ENCODE assay signal across 9 cellular contexts in the genomic region with DNA sequence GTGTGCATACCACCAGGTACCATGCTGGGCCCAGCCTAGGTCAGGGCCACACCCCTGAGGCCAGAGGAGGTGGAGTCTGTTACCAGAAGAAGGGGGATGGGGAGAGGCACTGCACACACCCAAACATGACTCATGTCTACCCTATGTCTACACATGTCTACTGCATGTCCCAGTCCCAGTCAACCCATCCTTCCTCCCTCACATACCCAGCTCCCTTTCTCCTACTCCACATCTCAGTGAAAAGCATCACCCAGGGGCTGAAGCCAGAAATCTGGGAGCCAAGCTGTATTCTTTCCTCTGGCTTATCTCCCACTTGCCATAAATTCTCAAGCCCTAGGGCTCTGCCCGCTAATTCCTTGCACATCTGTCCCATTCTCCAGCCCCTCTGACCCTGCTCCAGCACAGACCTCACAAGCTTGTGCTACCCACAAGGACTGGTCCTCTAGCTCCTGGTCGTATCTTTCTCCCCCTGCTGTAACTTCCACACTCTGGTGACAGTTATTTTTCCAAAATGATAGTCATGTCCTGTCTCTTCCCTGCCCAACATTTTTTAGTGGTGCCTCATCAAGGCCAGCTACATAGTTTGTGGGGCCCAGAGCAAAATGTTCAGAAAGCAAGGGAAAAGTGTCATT. TPM values are rescaled to one million over a fixed set of nuclear protein-coding genes. Genes with fewer than 3 reads are reported as not detected.
A peak's percentile ranks its signal among the peaks of the same experiment; 100 is the strongest.
DNase-seq lines count a peak whose midpoint lies in the region; ATAC-seq and TF ChIP-seq lines count a peak whose summit lies in the region.
"Had no signal": no experiment of that assay in that cellular context is flagged by ENCODE, and none has a peak within 500 bp of the region (broad histone marks: within the 10 kb centered on the region; RNA-seq: fewer than 3 reads in every experiment).

No MANE protein-coding gene starts in this region.

- H3K27ac Mint-ChIP-seq in GM23338 (no peak overlapping the region), T-helper 17 cell (peak overlapping the region; percentile 24)
- H3K27ac Mint-ChIP-seq in stimulated activated memory B cell treated with anti-CD40 and anti-IgM and Interleukin-4, amounts not matched to agents 10 μg/mL and 1 μg/mL and 100 μg/mL, for 72 hours: no peak overlapping the region

- H3K4me3 ChIP-seq in GM23338: no peak overlapping the region

- no peaks in the 10 kb centered on the region for H3K4me1 ChIP-seq in GM23338 (ENCODE audit: insufficient read depth)

- H3K9me3 Mint-ChIP-seq in GM23338: no peaks in the 10 kb centered on the region
- H3K9me3 Mint-ChIP-seq in stimulated activated memory B cell treated with anti-CD40 and anti-IgM and Interleukin-4, amounts not matched to agents 10 μg/mL and 1 μg/mL and 100 μg/mL, for 72 hours: peaks cover 8% of the 10 kb centered on the region

- TF ChIP-seq POLR2A in GM18505 (IDR thresholded peaks at IDR 0.05; ENCODE audit: borderline replicate concordance, extremely low read depth, insufficient read depth, insufficient read length): no peak

- H3K9me3 ChIP-seq in T-helper 17 cell (ENCODE audit: control insufficient read depth, low read length, poor library complexity, severe bottlenecking): no peaks in the 10 kb centered on the region

- no peak overlapping the region for H3K27ac ChIP-seq in GM23338 (ENCODE audit: low read depth)

- H2AFZ ChIP-seq in GM23338: no peak overlapping the region

- no peak overlapping the region for H3K4me2 ChIP-seq in GM23338

- H3K27me3 Mint-ChIP-seq in GM23338 (ENCODE audit: insufficient read depth, low read depth, poor library complexity) (no peaks in the 10 kb centered on the region), T-helper 17 cell (peaks cover 7% of the 10 kb centered on the region)
- H3K27me3 Mint-ChIP-seq in stimulated activated memory B cell treated with anti-CD40 and anti-IgM and Interleukin-4, amounts not matched to agents 10 μg/mL and 1 μg/mL and 100 μg/mL, for 72 hours: no peaks in the 10 kb centered on the region

- TF ChIP-seq CTCF in GM23338 (conservative IDR thresholded peaks at IDR 0.05; ENCODE audit: low read depth in 2 of 2): no peak

- H3K27me3 ChIP-seq in GM23338 (ENCODE audit: insufficient read depth): no peaks in the 10 kb centered on the region

- no peaks in the 10 kb centered on the region for H4K20me1 ChIP-seq in GM23338 (replicated peaks; ENCODE audit: insufficient read depth)

- H3K36me3 ChIP-seq in GM23338 (ENCODE audit: insufficient read depth): no peaks in the 10 kb centered on the region

- H3K4me3 Mint-ChIP-seq in GM23338 (no peak overlapping the region), T-helper 17 cell (no peak overlapping the region)
- no peak overlapping the region for H3K4me3 Mint-ChIP-seq in stimulated activated memory B cell treated with anti-CD40 and anti-IgM and Interleukin-4, amounts not matched to agents 10 μg/mL and 1 μg/mL and 100 μg/mL, for 72 hours

- H3K4me1 Mint-ChIP-seq in GM23338: no peaks in the 10 kb centered on the region; the same call in 2 of the 3 replicates
- peaks cover 6% of the 10 kb centered on the region for H3K4me1 Mint-ChIP-seq in T-helper 17 cell
- no peaks in the 10 kb centered on the region for H3K4me1 Mint-ChIP-seq in stimulated activated memory B cell treated with anti-CD40 and anti-IgM and Interleukin-4, amounts not matched to agents 10 μg/mL and 1 μg/mL and 100 μg/mL, for 72 hours

- H3K36me3 Mint-ChIP-seq in GM23338 (ENCODE audit: low read depth) (no peaks in the 10 kb centered on the region), T-helper 17 cell (ENCODE audit: low read depth) (peaks cover 3% of the 10 kb centered on the region)
- no peaks in the 10 kb centered on the region for H3K36me3 Mint-ChIP-seq in stimulated activated memory B cell treated with anti-CD40 and anti-IgM and Interleukin-4, amounts not matched to agents 10 μg/mL and 1 μg/mL and 100 μg/mL, for 72 hours

- DNase-seq in GM23338 (ENCODE audit: low spot score) (no peak), T-helper 17 cell (no peak), fibroblast of peridontal ligament (ENCODE audit: extremely low read depth) (peak; percentile 69), NCI-H1105 treated with DMSO at 0.1 percent for 48 hours (lab: John Stamatoyannopoulos, UW) (no peak), DMS114 treated with DMSO at 0.1 percent for 48 hours (lab: John Stamatoyannopoulos, UW; ENCODE audit: unreplicated experiment) (no peak)
- no peak for DNase-seq in activated CD8-positive, alpha-beta memory T cell treated with anti-CD3 and anti-CD28 coated beads, Interleukin-2, amount 50 U/mL, for 48 hours
- DNase-seq: NCI-H510A had no signal

- H3F3A ChIP-seq in GM23338 (replicated peaks; ENCODE audit: low read depth): no peaks in the 10 kb centered on the region

- H3K79me2 ChIP-seq in GM23338 (replicated peaks; ENCODE audit: insufficient read depth): no peaks in the 10 kb centered on the region

- 0 out of 2 replicates have a peak, but pooled peaks cover 4% of the 10 kb centered on the region for H3K9me2 ChIP-seq in GM23338 (ENCODE audit: insufficient read depth)

- ATAC-seq in GM23338 (peak; percentile 34; the same call in 1 of the 3 replicates), T-helper 17 cell (no peak), GM18505 (IDR thresholded peaks at IDR 0.05; ENCODE audit: unreplicated experiment) (no peak)
- ATAC-seq in stimulated activated memory B cell treated with anti-CD40 and anti-IgM and Interleukin-4, amounts not matched to agents 10 μg/mL and 1 μg/mL and 100 μg/mL, for 72 hours: peak; percentile 24

TF ChIP-seq in GM23338, 12 proteins besides CTCF, POLR2A, EP300 and RAD21 (continues in another document):
- TF ChIP-seq, protein P1, sequence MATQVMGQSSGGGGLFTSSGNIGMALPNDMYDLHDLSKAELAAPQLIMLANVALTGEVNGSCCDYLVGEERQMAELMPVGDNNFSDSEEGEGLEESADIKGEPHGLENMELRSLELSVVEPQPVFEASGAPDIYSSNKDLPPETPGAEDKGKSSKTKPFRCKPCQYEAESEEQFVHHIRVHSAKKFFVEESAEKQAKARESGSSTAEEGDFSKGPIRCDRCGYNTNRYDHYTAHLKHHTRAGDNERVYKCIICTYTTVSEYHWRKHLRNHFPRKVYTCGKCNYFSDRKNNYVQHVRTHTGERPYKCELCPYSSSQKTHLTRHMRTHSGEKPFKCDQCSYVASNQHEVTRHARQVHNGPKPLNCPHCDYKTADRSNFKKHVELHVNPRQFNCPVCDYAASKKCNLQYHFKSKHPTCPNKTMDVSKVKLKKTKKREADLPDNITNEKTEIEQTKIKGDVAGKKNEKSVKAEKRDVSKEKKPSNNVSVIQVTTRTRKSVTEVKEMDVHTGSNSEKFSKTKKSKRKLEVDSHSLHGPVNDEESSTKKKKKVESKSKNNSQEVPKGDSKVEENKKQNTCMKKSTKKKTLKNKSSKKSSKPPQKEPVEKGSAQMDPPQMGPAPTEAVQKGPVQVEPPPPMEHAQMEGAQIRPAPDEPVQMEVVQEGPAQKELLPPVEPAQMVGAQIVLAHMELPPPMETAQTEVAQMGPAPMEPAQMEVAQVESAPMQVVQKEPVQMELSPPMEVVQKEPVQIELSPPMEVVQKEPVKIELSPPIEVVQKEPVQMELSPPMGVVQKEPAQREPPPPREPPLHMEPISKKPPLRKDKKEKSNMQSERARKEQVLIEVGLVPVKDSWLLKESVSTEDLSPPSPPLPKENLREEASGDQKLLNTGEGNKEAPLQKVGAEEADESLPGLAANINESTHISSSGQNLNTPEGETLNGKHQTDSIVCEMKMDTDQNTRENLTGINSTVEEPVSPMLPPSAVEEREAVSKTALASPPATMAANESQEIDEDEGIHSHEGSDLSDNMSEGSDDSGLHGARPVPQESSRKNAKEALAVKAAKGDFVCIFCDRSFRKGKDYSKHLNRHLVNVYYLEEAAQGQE (IDR thresholded peaks at IDR 0.05; ENCODE audit: unreplicated experiment): no peak
- TF ChIP-seq JUNB (IDR thresholded peaks at IDR 0.05; ENCODE audit: unreplicated experiment) (no peak), STAT1 (IDR thresholded peaks at IDR 0.05; ENCODE audit: unreplicated experiment) (no peak), ZNF114 (CRISPR knock-in tag; IDR thresholded peaks at IDR 0.05) (no peak), EZH2phosphoT487 (IDR thresholded peaks at IDR 0.05; ENCODE audit: unreplicated experiment) (no peak), CREB1 (CRISPR knock-in tag; IDR thresholded peaks at IDR 0.05; ENCODE audit: low read depth) (no peak), EZH2 (IDR thresholded peaks at IDR 0.05; ENCODE audit: low read depth, unreplicated experiment) (no peak)
- TF ChIP-seq, protein P2, sequence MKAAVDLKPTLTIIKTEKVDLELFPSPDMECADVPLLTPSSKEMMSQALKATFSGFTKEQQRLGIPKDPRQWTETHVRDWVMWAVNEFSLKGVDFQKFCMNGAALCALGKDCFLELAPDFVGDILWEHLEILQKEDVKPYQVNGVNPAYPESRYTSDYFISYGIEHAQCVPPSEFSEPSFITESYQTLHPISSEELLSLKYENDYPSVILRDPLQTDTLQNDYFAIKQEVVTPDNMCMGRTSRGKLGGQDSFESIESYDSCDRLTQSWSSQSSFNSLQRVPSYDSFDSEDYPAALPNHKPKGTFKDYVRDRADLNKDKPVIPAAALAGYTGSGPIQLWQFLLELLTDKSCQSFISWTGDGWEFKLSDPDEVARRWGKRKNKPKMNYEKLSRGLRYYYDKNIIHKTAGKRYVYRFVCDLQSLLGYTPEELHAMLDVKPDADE (IDR thresholded peaks at IDR 0.05): no peak

RNA-seq across cellular contexts. Expression of a gene that starts 18.0 kb away (rescaled TPM):
- 15.1 and 17.4 TPM in 2 replicates for total RNA-seq in GM23338 (2014; rRNA removed; shearing (Covaris generic))
- polyA plus RNA-seq in GM23338 (2016; fragmentation: Nextera tagmentation; extraction: Ambion mirVana): 6.2 and 9.3 TPM in 2 replicates
- 10 to 100 TPM; 39.1 to 44.2 TPM for total RNA-seq in T-helper 17 cell

Comparison
In these comparisons a context has a peak if more than half of its experiments do, and no peak if none do; other contexts are left out.
1. ATAC-seq: peak in GM23338 (single experiment) and stimulated activated memory B cell treated with anti-CD40 and anti-IgM and Interleukin-4, amounts not matched to agents 10 μg/mL and 1 μg/mL and 100 μg/mL, for 72 hours (single experiment); none in T-helper 17 cell (single experiment) and GM18505 (single experiment).